Comparison of ENCODE assay signal across 8 cellular contexts in the genomic region with DNA sequence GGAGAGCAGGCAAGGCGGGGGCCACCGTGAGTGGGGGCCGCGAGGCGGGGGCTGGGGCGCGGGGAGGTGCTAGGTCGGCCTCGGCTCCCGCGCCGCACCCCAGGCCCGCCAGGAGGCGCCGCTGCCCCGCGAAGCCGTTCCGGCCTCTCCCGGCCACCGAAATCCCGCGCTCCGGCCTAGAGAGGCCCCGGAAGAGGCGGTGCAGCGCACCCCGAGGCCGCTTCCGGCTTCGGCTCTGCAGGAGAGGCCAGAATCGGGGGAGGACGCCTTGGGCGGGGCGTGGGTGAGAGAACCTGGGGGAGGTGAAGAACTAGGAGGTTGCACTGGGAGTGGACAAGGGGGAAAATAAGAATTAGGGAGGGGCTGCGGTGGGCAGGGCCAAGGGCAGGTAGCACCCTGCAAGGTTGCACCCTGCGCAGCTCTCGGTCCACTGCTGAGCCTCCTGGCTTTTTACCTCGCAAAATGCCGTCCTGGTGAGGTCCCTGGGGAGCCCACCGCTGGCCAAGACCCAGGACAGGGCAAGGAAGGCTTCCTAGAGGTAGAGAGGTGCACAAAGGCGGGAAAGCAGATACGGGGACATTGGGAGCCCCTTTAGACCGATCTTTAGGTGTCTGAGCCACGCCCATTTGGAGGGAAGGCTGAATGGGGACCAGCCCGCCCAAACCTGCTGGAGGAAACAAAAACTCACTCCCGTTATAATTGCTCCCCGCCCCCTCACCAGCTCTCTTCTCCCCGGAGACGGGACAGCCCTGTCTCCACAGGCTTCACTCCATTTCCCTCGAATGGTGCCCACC.
A peak's percentile ranks its signal among the peaks of the same experiment; 100 is the strongest.
DNase-seq lines count a peak whose midpoint lies in the region; ATAC-seq and TF ChIP-seq lines count a peak whose summit lies in the region.

No MANE protein-coding gene starts in this region.

- DNase-seq in NCI-H2081 (lab: John Stamatoyannopoulos, UW) (peak; percentile 80 to 90), T1000 (lab: John Stamatoyannopoulos, UW) (peak; percentile 92), astrocyte of the spinal cord (ENCODE audit: low read depth, low spot score) (peak; percentile 89), skeletal muscle cell (ENCODE audit: low read depth) (no peak)

- H3K4me3 ChIP-seq in astrocyte of the spinal cord (ENCODE audit: low read depth, low read length) (peak overlapping the region; percentile 74), iPS-11a (ENCODE audit: low read depth, low read length) (peak overlapping the region; percentile 72), skeletal muscle cell (ENCODE audit: low read depth, low read length) (peak overlapping the region; percentile 77)

- ATAC-seq in GM18517 (IDR thresholded peaks at IDR 0.05; ENCODE audit: unreplicated experiment) (peak; percentile 64), HG03025 (IDR thresholded peaks at IDR 0.05; ENCODE audit: low FRiP score, unreplicated experiment) (peak; percentile 69)

- TF ChIP-seq CTCF in 22Rv1 (IDR thresholded peaks at IDR 0.05) (peak; percentile 92), astrocyte of the spinal cord (IDR thresholded peaks at IDR 0.05; ENCODE audit: low read depth, low read length) (peak; percentile 61)

- H3K27ac ChIP-seq in 22Rv1 = peak overlapping the region; percentile 78

- in situ Hi-C loops in astrocyte of the spinal cord (cut with HindIII; ENCODE audit: low sequenced_read_pairs) = no loop called here
